In genomic region chr10:99709480-99710229, GRCh38 we compare ENCODE assay signal across 9 cellular contexts. TPM values are rescaled to one million over a fixed set of nuclear protein-coding genes. Genes with fewer than 3 reads are reported as not detected.
DNase-seq lines count a peak whose midpoint lies in the region; ATAC-seq and TF ChIP-seq lines count a peak whose summit lies in the region.
"Had no signal": no experiment of that assay in that cellular context is flagged by ENCODE, and none has a peak within 500 bp of the region (broad histone marks: within the 10 kb centered on the region; RNA-seq: fewer than 3 reads in every experiment).

No MANE protein-coding gene starts in this region.

- no peaks in the 10 kb centered on the region for H3K27me3 Mint-ChIP-seq in T-helper 17 cell

- H3K27ac ChIP-seq in OCI-LY3 (ENCODE audit: low read length): peak overlapping the region; percentile 61

- peaks cover 32% of the 10 kb centered on the region for H3K4me1 ChIP-seq in OCI-LY3 (ENCODE audit: low read length)

- TF ChIP-seq CTCF in OCI-LY3 (IDR thresholded peaks at IDR 0.05; ENCODE audit: low read depth, low read length): no peak

- H3K4me1 Mint-ChIP-seq in T-helper 17 cell: peaks cover 6% of the 10 kb centered on the region

- H4K20me1 ChIP-seq in OCI-LY3 (ENCODE audit: insufficient read depth, low read length): no peaks in the 10 kb centered on the region; the same call in 1 of the 2 replicates

- no peak overlapping the region for H3K9ac ChIP-seq in OCI-LY3 (ENCODE audit: low read length)

- no peaks in the 10 kb centered on the region for H3K79me2 ChIP-seq in OCI-LY3 (ENCODE audit: low read length)

- H3K27ac Mint-ChIP-seq in T-helper 17 cell: no peak overlapping the region

- DNase-seq in EL: peak; percentile 50
- peak; percentile 44 for DNase-seq in hepatic stellate cell (ENCODE audit: low spot score)
- DNase-seq in NCI-H446 (lab: John Stamatoyannopoulos, UW): no peak
- no peak for DNase-seq in T-helper 17 cell
- DNase-seq in inferior parietal cortex (ENCODE audit: extremely low spot score): no peak
- DNase-seq: left cardiac atrium had no signal

- H3K9me3 ChIP-seq in OCI-LY3 (ENCODE audit: insufficient read depth, low read length): no peaks in the 10 kb centered on the region
- no peaks in the 10 kb centered on the region for H3K9me3 ChIP-seq in T-helper 17 cell (ENCODE audit: control insufficient read depth, low read length, poor library complexity, severe bottlenecking)

- no peak overlapping the region for H3K4me3 Mint-ChIP-seq in T-helper 17 cell

- no peaks in the 10 kb centered on the region for H3K27me3 ChIP-seq in OCI-LY3 (ENCODE audit: low read depth, low read length)

- no peak overlapping the region for H2AFZ ChIP-seq in OCI-LY3 (ENCODE audit: low read depth, low read length)

- H3K4me2 ChIP-seq in OCI-LY3 (ENCODE audit: low read length): peak overlapping the region; percentile 64

- H3K36me3 Mint-ChIP-seq in T-helper 17 cell (ENCODE audit: low read depth): peaks cover 8% of the 10 kb centered on the region

- H3K4me3 ChIP-seq in OCI-LY3 (ENCODE audit: low read length): no peak overlapping the region

- ATAC-seq in GM21529 (IDR thresholded peaks at IDR 0.05; ENCODE audit: unreplicated experiment): peak; percentile 76
- no peak for ATAC-seq in T-helper 17 cell
- no peak for ATAC-seq in GM18909 (IDR thresholded peaks at IDR 0.05; ENCODE audit: poor library complexity, unreplicated experiment)
- ATAC-seq: left cardiac atrium had no signal

- peaks cover 19% of the 10 kb centered on the region for H3K36me3 ChIP-seq in OCI-LY3 (replicated peaks; ENCODE audit: low read depth, low read length)

RNA-seq across cellular contexts. Expression of gene COX15, which starts 22.3 kb away (rescaled TPM):
- 10 to 100 TPM; 16.3 to 16.6 TPM for total RNA-seq in T-helper 17 cell

RNA-seq across cellular contexts. Expression of gene CUTC, which starts 22.4 kb away (rescaled TPM):
- total RNA-seq in T-helper 17 cell: 10 to 100 TPM; 17.1 to 17.6 TPM

RNA-seq across cellular contexts. Expression of gene ENTPD7, which starts 50.3 kb away (rescaled TPM):
- total RNA-seq in T-helper 17 cell: 1 to 10 TPM; 2.6 to 3.1 TPM

Comparison
In these comparisons a context has a peak if more than half of its experiments do, and no peak if none do; other contexts are left out.
1. DNase-seq: peak in EL (single experiment) and hepatic stellate cell (single experiment); none in NCI-H446 (0 of 2), T-helper 17 cell (0 of 3) and inferior parietal cortex (single experiment).